In genomic region chrX:40201486-40201885, GRCh38 we compare ENCODE assay signal across 8 cellular contexts.
DNase-seq lines count a peak whose midpoint lies in the region; ATAC-seq and TF ChIP-seq lines count a peak whose summit lies in the region.

No MANE protein-coding gene starts in this region.

- H3K4me3 ChIP-seq in mucosa of descending colon = no peak overlapping the region
- H3K4me3 ChIP-seq in Peyer's patch = no peak overlapping the region

- peak; percentile 94 for ATAC-seq in activated CD4-positive, alpha-beta T cell treated with anti-CD3 and anti-CD28 coated beads for 36 hours
- ATAC-seq in GM21390 (IDR thresholded peaks at IDR 0.05; ENCODE audit: unreplicated experiment) (peak; percentile 77), HG03469 (IDR thresholded peaks at IDR 0.05; ENCODE audit: unreplicated experiment) (peak; percentile 93), mucosa of descending colon (peak; percentile 51), HG03571 (IDR thresholded peaks at IDR 0.05; ENCODE audit: unreplicated experiment) (no peak)

- peaks cover 10% of the 10 kb centered on the region for H3K4me1 Mint-ChIP-seq in activated CD4-positive, alpha-beta T cell treated with anti-CD3 and anti-CD28 coated beads for 36 hours

- no peak for TF ChIP-seq POLR2A in Peyer's patch (IDR thresholded peaks at IDR 0.05)

- no peaks in the 10 kb centered on the region for H3K27me3 ChIP-seq in Peyer's patch

- intact Hi-C loops in activated CD4-positive, alpha-beta T cell treated with anti-CD3 and anti-CD28 coated beads for 36 hours (cut with DNase I, micrococcal nuclease) = no loop called here
- intact Hi-C loops in mucosa of descending colon (cut with DNase I, micrococcal nuclease) = no loop called here

- CTCF ChIA-PET in activated CD4-positive, alpha-beta T cell treated with anti-CD3 and anti-CD28 coated beads for 36 hours (lab: Charles Lee) = no interaction called here

- no peaks in the 10 kb centered on the region for H3K36me3 Mint-ChIP-seq in activated CD4-positive, alpha-beta T cell treated with anti-CD3 and anti-CD28 coated beads for 36 hours (ENCODE audit: low read depth)

- H3K9me3 ChIP-seq in mucosa of descending colon = no peaks in the 10 kb centered on the region
- H3K9me3 ChIP-seq in Peyer's patch = no peaks in the 10 kb centered on the region

- no peaks in the 10 kb centered on the region for H3K27me3 Mint-ChIP-seq in activated CD4-positive, alpha-beta T cell treated with anti-CD3 and anti-CD28 coated beads for 36 hours

- TF ChIP-seq CTCF in mucosa of descending colon (IDR thresholded peaks at IDR 0.05) (no peak), Peyer's patch (IDR thresholded peaks at IDR 0.05) (no peak)

- no peaks in the 10 kb centered on the region for H3K9me3 Mint-ChIP-seq in activated CD4-positive, alpha-beta T cell treated with anti-CD3 and anti-CD28 coated beads for 36 hours (ENCODE audit: low read depth)

- H3K36me3 ChIP-seq in mucosa of descending colon (ENCODE audit: low read depth) (no peaks in the 10 kb centered on the region), Peyer's patch (no peaks in the 10 kb centered on the region)

- peak; percentile 28 for DNase-seq in activated CD4-positive, alpha-beta T cell treated with anti-CD3 and anti-CD28 coated beads for 36 hours
- no peak for DNase-seq in activated CD4-positive, alpha-beta T cell treated with anti-CD3 and anti-CD28 coated beads, Interleukin-2, amount 50 U/mL, for 1 hour
- DNase-seq in mucosa of descending colon = no peak
- DNase-seq in NCI-H1930 (lab: John Stamatoyannopoulos, UW) = no peak
- DNase-seq in Peyer's patch = no peak

- no peak overlapping the region for H3K27ac ChIP-seq in Peyer's patch

- H3K4me1 ChIP-seq in mucosa of descending colon (ENCODE audit: low read depth) (no peaks in the 10 kb centered on the region), Peyer's patch (no peaks in the 10 kb centered on the region)

- POLR2A ChIA-PET in activated CD4-positive, alpha-beta T cell treated with anti-CD3 and anti-CD28 coated beads for 36 hours (lab: Charles Lee) = no interaction called here

- no peak overlapping the region for H3K4me3 Mint-ChIP-seq in activated CD4-positive, alpha-beta T cell treated with anti-CD3 and anti-CD28 coated beads for 36 hours

- no peak overlapping the region for H3K27ac Mint-ChIP-seq in activated CD4-positive, alpha-beta T cell treated with anti-CD3 and anti-CD28 coated beads for 36 hours
